Comparison of ENCODE assay signal across 4 cellular contexts in genomic region chr5:72316-73180, GRCh38. TPM values are rescaled to one million over a fixed set of nuclear protein-coding genes. Genes with fewer than 3 reads are reported as not detected.
"Had no signal": no experiment of that assay in that cellular context is flagged by ENCODE, and none has a peak within 500 bp of the region (broad histone marks: within the 10 kb centered on the region; RNA-seq: fewer than 3 reads in every experiment).

No MANE protein-coding gene starts in this region.

RNA-seq across cellular contexts. Expression of gene PLEKHG4B, which starts 19.4 kb away (rescaled TPM):
- total RNA-seq: MCF 10A, NCI-H460, PC-9, Right ventricle myocardium inferior had no signal
